ENCODE assay signal across 21 cellular contexts in genomic region chr18:57918601-57919000, GRCh38.
DNase-seq lines count a peak whose midpoint lies in the region; ATAC-seq and TF ChIP-seq lines count a peak whose summit lies in the region.
"Had no signal": no experiment of that assay in that cellular context is flagged by ENCODE, and none has a peak within 500 bp of the region (broad histone marks: within the 10 kb centered on the region; RNA-seq: fewer than 3 reads in every experiment).

No MANE protein-coding gene starts in this region.

- H3K9me2 ChIP-seq in OCI-LY7 (ENCODE audit: insufficient read depth, low read length) = no peaks in the 10 kb centered on the region

- CTCF ChIA-PET in OCI-LY7 (lab: Charles Lee; ENCODE audit: unreplicated experiment) = no interaction called here

- H3K79me2 ChIP-seq in OCI-LY7 (ENCODE audit: insufficient read depth, low read depth, low read length) = no peaks in the 10 kb centered on the region

- no peak overlapping the region for H3K4me3 ChIP-seq in OCI-LY7 (ENCODE audit: low read depth, low read length, poor library complexity, severe bottlenecking)
- H3K4me3 ChIP-seq: GM23338, HAP-1, Peyer's patch, SK-N-MC had no signal

- no peak for ATAC-seq in GM19452 (IDR thresholded peaks at IDR 0.05; ENCODE audit: unreplicated experiment)
- ATAC-seq: GM23338 had no signal

- intact Hi-C loops in OCI-LY7 (cut with micrococcal nuclease; ENCODE audit: unreplicated experiment) = no loop called here

- POLR2A ChIA-PET in OCI-LY7 (lab: Charles Lee) = no interaction called here

- H3K9me3 ChIP-seq in OCI-LY7 (ENCODE audit: low read length) = no peaks in the 10 kb centered on the region
- H3K9me3 ChIP-seq: HAP-1, Peyer's patch had no signal

- TF ChIP-seq CTCF in OCI-LY7 (conservative IDR thresholded peaks at IDR 0.05; ENCODE audit: low read length) = no peak

- BruUV-seq in OCI-LY7 (replicated peaks; lab: Mats Ljungman, UMichigan) = no TSS peak

- no peak overlapping the region for H3K4me2 ChIP-seq in OCI-LY7 (ENCODE audit: low read length)
- H3K4me2 ChIP-seq: GM23338, KMS-11 had no signal

- H2AFZ ChIP-seq in OCI-LY7 (ENCODE audit: low read length) = no peak overlapping the region
- H2AFZ ChIP-seq: GM23338 had no signal

- H3K36me3 ChIP-seq in OCI-LY7 (ENCODE audit: insufficient read depth, low read length) = no peaks in the 10 kb centered on the region
- H3K36me3 ChIP-seq: HAP-1, Peyer's patch had no signal

- H3K4me1 ChIP-seq in OCI-LY7 (ENCODE audit: insufficient read depth, low read length, poor library complexity, severe bottlenecking) = no peaks in the 10 kb centered on the region
- H3K4me1 ChIP-seq: HAP-1 had no signal

- no peaks in the 10 kb centered on the region for H4K20me1 ChIP-seq in OCI-LY7 (ENCODE audit: insufficient read depth, low read length)

- H3K27ac ChIP-seq in OCI-LY7 (ENCODE audit: low read depth, low read length, poor library complexity, severe bottlenecking) = no peak overlapping the region
- H3K27ac ChIP-seq: KMS-11, Peyer's patch, SK-N-MC had no signal

- DNase-seq in COLO668 (lab: John Stamatoyannopoulos, UW; ENCODE audit: unreplicated experiment) (peak; percentile 78), DMS53 (lab: John Stamatoyannopoulos, UW) (peak; percentile 66), NCI-H510A (lab: John Stamatoyannopoulos, UW) (peak; percentile 12), SHP77 treated with DMSO at 0.1 percent for 48 hours (lab: John Stamatoyannopoulos, UW) (peak; percentile 38), HuH-7.5 (ENCODE audit: low spot score) (no peak), OCI-LY7 (ENCODE audit: low spot score) (no peak), A172 (ENCODE audit: low spot score) (no peak)
- DNase-seq: CD4-positive, CD25-positive, alpha-beta regulatory T cell; COR-L47; DMS 273 treated with DMSO at 0.1 percent for 48 hours; GDM1; IMR-90; NCI-H1105; NCI-H1694; NCI-H526 treated with DMSO at 0.1 percent for 48 hours; Peyer's patch had no signal

Comparison
In these comparisons a context has a peak if more than half of its experiments do, and no peak if none do; other contexts are left out.
1. DNase-seq: peak in COLO668 (single experiment), DMS53 (single experiment), NCI-H510A (single experiment) and SHP77 treated with DMSO at 0.1 percent for 48 hours (single experiment); none in HuH-7.5 (single experiment), OCI-LY7 (single experiment) and A172 (single experiment).